25 cellular contexts compared by ENCODE assay signal in the genomic region with DNA sequence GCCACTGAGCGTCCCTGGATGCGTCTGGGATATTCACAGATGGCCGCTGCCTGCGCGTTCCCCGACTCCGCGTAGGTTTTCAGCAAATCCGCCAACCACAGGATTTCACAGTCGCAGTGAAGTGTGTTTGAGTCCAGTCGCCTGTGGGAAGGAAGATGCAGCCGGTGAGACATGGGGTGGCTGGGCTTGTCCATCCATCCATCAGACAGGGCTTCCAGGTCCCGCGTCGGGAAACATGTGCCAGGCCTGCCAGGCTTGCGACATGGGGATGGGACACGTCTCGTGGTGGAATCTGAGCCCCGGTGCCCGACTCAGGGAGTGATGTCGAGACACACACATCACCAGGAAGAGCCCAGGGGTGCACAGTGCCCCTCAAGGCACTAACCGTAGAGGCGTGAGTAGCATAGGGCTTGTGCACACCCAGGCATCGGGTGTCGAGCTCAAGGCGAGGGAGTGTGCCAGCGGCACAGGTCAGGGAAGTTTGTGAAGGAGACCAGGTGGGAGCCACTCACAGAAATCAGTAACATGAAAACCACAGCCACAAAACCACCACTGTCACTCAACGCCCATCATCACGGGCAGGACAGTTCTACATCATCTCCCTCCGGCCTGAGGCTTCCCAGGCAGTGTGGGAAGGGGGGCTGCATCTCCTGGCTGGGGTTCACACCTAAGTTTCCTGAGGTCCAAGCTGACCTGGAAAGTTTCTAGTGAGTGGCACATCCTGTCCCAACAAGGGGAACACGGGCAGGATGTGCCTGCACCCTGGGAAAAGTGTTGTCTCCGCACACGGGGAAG.
DNase-seq lines count a peak whose midpoint lies in the region; ATAC-seq, FAIRE-seq and TF ChIP-seq lines count a peak whose summit lies in the region.
"Had no signal": no experiment of that assay in that cellular context is flagged by ENCODE, and none has a peak within 500 bp of the region (broad histone marks: within the 10 kb centered on the region; RNA-seq: fewer than 3 reads in every experiment).

No MANE protein-coding gene starts in this region.

- H3K9me3 ChIP-seq in K562 (replicated peaks; ENCODE audit: control insufficient read depth, insufficient read depth, low read depth, low read length) (no peaks in the 10 kb centered on the region), spleen (no peaks in the 10 kb centered on the region), GM23248 (ENCODE audit: low read depth) (no peaks in the 10 kb centered on the region)

- H3K4me1 ChIP-seq in K562 (replicated peaks in 1 of 2; ENCODE audit: control insufficient read depth in 2 of 2, insufficient read depth in 2 of 2, low read length in 2 of 2) (no peaks in the 10 kb centered on the region), spleen (no peaks in the 10 kb centered on the region), GM23248 (ENCODE audit: insufficient read depth) (peaks cover 11% of the 10 kb centered on the region)

- no peak for TF ChIP-seq EP300 in K562 (IDR thresholded peaks at IDR 0.05; ENCODE audit: low read length)

- POLR2A ChIA-PET in K562 (lab: Yijun Ruan, JAX): no interaction called here

- H3K9me2 ChIP-seq in GM23248 (ENCODE audit: insufficient read depth): no peaks in the 10 kb centered on the region

- H3K9me1 ChIP-seq in K562 (ENCODE audit: control insufficient read depth, insufficient read depth, low read length): no peaks in the 10 kb centered on the region

- BruUV-seq in K562 (replicated peaks; lab: Mats Ljungman, UMichigan): no TSS peak

- no peak for FAIRE-seq in K562 (lab: Jason Lieb, UNC)
- FAIRE-seq: G401.6 had no signal

- in situ Hi-C loops in K562 (cut with MboI): no loop called here
- in situ Hi-C loops in GM23248 (cut with MboI): no loop called here

- H3K4me3 ChIP-seq in K562: no peak overlapping the region
- H3K4me3 ChIP-seq in spleen: no peak overlapping the region
- no peak overlapping the region for H3K4me3 ChIP-seq in GM23248

- no peaks in the 10 kb centered on the region for H3K36me3 Mint-ChIP-seq in activated naive CD8-positive, alpha-beta T cell treated with anti-CD3 and anti-CD28 coated beads, Interleukin-2, amount 50 U/mL, for 24 hours (ENCODE audit: low read depth)
- no peaks in the 10 kb centered on the region for H3K36me3 Mint-ChIP-seq in activated naive CD8-positive, alpha-beta T cell treated with anti-CD3 and anti-CD28 coated beads for 36 hours
- peaks cover 25% of the 10 kb centered on the region for H3K36me3 Mint-ChIP-seq in nephron progenitor cell (ENCODE audit: low read depth)
- H3K36me3 Mint-ChIP-seq: CD8-positive, alpha-beta memory T cell had no signal

- H3K4me3 Mint-ChIP-seq in activated naive CD8-positive, alpha-beta T cell treated with anti-CD3 and anti-CD28 coated beads, Interleukin-2, amount 50 U/mL, for 24 hours: no peak overlapping the region
- H3K4me3 Mint-ChIP-seq in activated naive CD8-positive, alpha-beta T cell treated with anti-CD3 and anti-CD28 coated beads for 36 hours: no peak overlapping the region
- H3K4me3 Mint-ChIP-seq in nephron progenitor cell: no peak overlapping the region
- H3K4me3 Mint-ChIP-seq: CD8-positive, alpha-beta memory T cell had no signal

- intact Hi-C loops in K562 (cut with micrococcal nuclease) (no loop called here), spleen (cut with DNase I; ENCODE audit: low total_unique reads) (no loop called here)

- H3K9ac ChIP-seq in K562 (ENCODE audit: insufficient read depth in 1 of 2, low read depth in 2 of 2, low read length in 2 of 2) (no peak overlapping the region), GM23248 (no peak overlapping the region)

- DNase-seq in activated naive CD8-positive, alpha-beta T cell treated with anti-CD3 and anti-CD28 coated beads, Interleukin-2, amount 50 U/mL, for 24 hours: no peak
- DNase-seq in activated naive CD8-positive, alpha-beta T cell treated with anti-CD3 and anti-CD28 coated beads for 36 hours: no peak
- DNase-seq in K562 (ENCODE audit: extremely low read depth in 1 of 4, low spot score in 3 of 4) (no peak), nephron progenitor cell (no peak), spleen (peak; percentile 66), GM23248 (no peak), caudate nucleus (lab: John Stamatoyannopoulos, UW) (no peak)
- DNase-seq: 8988T; Calu3; CD8-positive, alpha-beta memory T cell; DMS153; GOT3; KBM-7; NCI-H1092; NCI-H1436; NCI-H187 treated with DMSO at 0.1 percent for 48 hours; NCI-H345; NCI-H524; NCI-H774; OCI-M1; Right ventricle myocardium superior had no signal

- H3K79me2 ChIP-seq in K562 (ENCODE audit: control insufficient read depth, insufficient read depth, low read length): no peaks in the 10 kb centered on the region
- no peaks in the 10 kb centered on the region for H3K79me2 ChIP-seq in GM23248 (ENCODE audit: insufficient read depth)

- H3K36me3 ChIP-seq in K562 (ENCODE audit: control insufficient read depth, insufficient read depth, low read length) (no peaks in the 10 kb centered on the region), spleen (peaks cover 0 to 55% (median 2%) of the 10 kb centered on the region in 6 donors), GM23248 (ENCODE audit: low read depth) (peaks cover 43% of the 10 kb centered on the region; the same call in 1 of the 2 replicates)

- H3K27ac ChIP-seq in K562 (ENCODE audit: extremely low read depth, low read depth, low read length): no peak overlapping the region
- H3K27ac ChIP-seq in spleen: no peak overlapping the region
- H3K27ac ChIP-seq in GM23248: no peak overlapping the region
- no peak overlapping the region for H3K27ac ChIP-seq in caudate nucleus (ENCODE audit: low read depth, low read length)
- H3K27ac ChIP-seq: C4-2B had no signal

- no peaks in the 10 kb centered on the region for H3K27me3 Mint-ChIP-seq in activated naive CD8-positive, alpha-beta T cell treated with anti-CD3 and anti-CD28 coated beads, Interleukin-2, amount 50 U/mL, for 24 hours
- H3K27me3 Mint-ChIP-seq in activated naive CD8-positive, alpha-beta T cell treated with anti-CD3 and anti-CD28 coated beads for 36 hours: no peaks in the 10 kb centered on the region
- no peaks in the 10 kb centered on the region for H3K27me3 Mint-ChIP-seq in nephron progenitor cell (ENCODE audit: low read depth, poor library complexity)
- H3K27me3 Mint-ChIP-seq: CD8-positive, alpha-beta memory T cell had no signal

- TF ChIP-seq CTCF in K562 (IDR thresholded peaks at IDR 0.05 in 2 of 3, conservative IDR thresholded peaks at IDR 0.05 in 1 of 3; ENCODE audit: insufficient read depth in 2 of 3, low read depth in 1 of 3, low read length in 3 of 3) (no peak), nephron progenitor cell (IDR thresholded peaks at IDR 0.05) (no peak), spleen (IDR thresholded peaks at IDR 0.05 in 8 of 11, conservative IDR thresholded peaks at IDR 0.05 in 3 of 11) (no peak)

- H3K4me2 ChIP-seq in K562 (ENCODE audit: insufficient read depth, low read length) (no peak overlapping the region), GM23248 (ENCODE audit: unreplicated experiment) (no peak overlapping the region)

- TF ChIP-seq POLR2A in K562 (conservative IDR thresholded peaks at IDR 0.05) (no peak), spleen (IDR thresholded peaks at IDR 0.05) (no peak)

- H3K27me3 ChIP-seq in K562 (ENCODE audit: control insufficient read depth in 2 of 2, insufficient read depth in 2 of 2, low read length in 2 of 2) (peaks cover 0 to 43% of the 10 kb centered on the region in 2 experiments; a peak in 3 of 5 replicates), spleen (replicated peaks in 1 of 7) (no peaks in the 10 kb centered on the region), GM23248 (replicated peaks; ENCODE audit: insufficient read depth) (no peaks in the 10 kb centered on the region)

- no peak overlapping the region for H3K27ac Mint-ChIP-seq in activated naive CD8-positive, alpha-beta T cell treated with anti-CD3 and anti-CD28 coated beads, Interleukin-2, amount 50 U/mL, for 24 hours
- H3K27ac Mint-ChIP-seq in activated naive CD8-positive, alpha-beta T cell treated with anti-CD3 and anti-CD28 coated beads for 36 hours: no peak overlapping the region
- peak overlapping the region; percentile 76 for H3K27ac Mint-ChIP-seq in nephron progenitor cell
- H3K27ac Mint-ChIP-seq: CD8-positive, alpha-beta memory T cell had no signal

- H2AFZ ChIP-seq in K562 (ENCODE audit: low read depth, low read length) (no peak overlapping the region), GM23248 (no peak overlapping the region)

- WGBS in K562 (ENCODE audit: insufficient coverage, low coverage, missing lambda C conversion rate): 11% methylated on average over 20 of the region's 33 CpGs
- WGBS in spleen, 5 donors: 88 to 89% (median 89%) methylated on average over 29 to 33 of the region's 33 CpGs
- 98 to 99% methylated on average over 33 of the region's 33 CpGs for WGBS in GM23248 (ENCODE audit: low coverage in 1 of 2, low lambda C conversion rate in 2 of 2, missing lambda C conversion rate in 2 of 2), 2 experiments

- CTCF ChIA-PET in K562 (lab: Yijun Ruan, JAX; ENCODE audit: low intra/inter-chr PET ratio): no interaction called here

- H4K20me1 ChIP-seq in K562 (replicated peaks; ENCODE audit: control insufficient read depth, insufficient read depth, low read length) (no peaks in the 10 kb centered on the region; the same call in 1 of the 2 replicates), GM23248 (ENCODE audit: insufficient read depth) (no peaks in the 10 kb centered on the region)

- TF ChIP-seq RAD21 in K562 (CRISPR knock-in tag; conservative IDR thresholded peaks at IDR 0.05 in 1 of 2, IDR thresholded peaks at IDR 0.05 in 1 of 2): no peak

- H3K9me3 Mint-ChIP-seq in activated naive CD8-positive, alpha-beta T cell treated with anti-CD3 and anti-CD28 coated beads, Interleukin-2, amount 50 U/mL, for 24 hours: no peaks in the 10 kb centered on the region
- no peaks in the 10 kb centered on the region for H3K9me3 Mint-ChIP-seq in activated naive CD8-positive, alpha-beta T cell treated with anti-CD3 and anti-CD28 coated beads for 36 hours
- H3K9me3 Mint-ChIP-seq in nephron progenitor cell: no peaks in the 10 kb centered on the region

- peak; percentile 27 for ATAC-seq in activated naive CD8-positive, alpha-beta T cell treated with anti-CD3 and anti-CD28 coated beads, Interleukin-2, amount 50 U/mL, for 24 hours
- no peak for ATAC-seq in K562
- ATAC-seq in GM18517 (IDR thresholded peaks at IDR 0.05; ENCODE audit: unreplicated experiment): no peak
- ATAC-seq: HCT116 had no signal

- H3F3A ChIP-seq in GM23248 (ENCODE audit: insufficient read depth): peaks cover 11% of the 10 kb centered on the region; the same call in 1 of the 2 replicates

- no peaks in the 10 kb centered on the region for H3K4me1 Mint-ChIP-seq in activated naive CD8-positive, alpha-beta T cell treated with anti-CD3 and anti-CD28 coated beads, Interleukin-2, amount 50 U/mL, for 24 hours
- no peaks in the 10 kb centered on the region for H3K4me1 Mint-ChIP-seq in activated naive CD8-positive, alpha-beta T cell treated with anti-CD3 and anti-CD28 coated beads for 36 hours
- H3K4me1 Mint-ChIP-seq in nephron progenitor cell: no peaks in the 10 kb centered on the region
- H3K4me1 Mint-ChIP-seq: CD8-positive, alpha-beta memory T cell had no signal

TF ChIP-seq in K562, 482 proteins besides CTCF, POLR2A, EP300 and RAD21 (continues in another document):
- no peak for TF ChIP-seq ZNF668 (CRISPR knock-in tag; IDR thresholded peaks at IDR 0.05)
